In genomic region chr10:33807527-33808377, GRCh38 we compare ENCODE assay signal across 17 cellular contexts.
A peak's percentile ranks its signal among the peaks of the same experiment; 100 is the strongest.
DNase-seq lines count a peak whose midpoint lies in the region; ATAC-seq and TF ChIP-seq lines count a peak whose summit lies in the region.
"Had no signal": no experiment of that assay in that cellular context is flagged by ENCODE, and none has a peak within 500 bp of the region (broad histone marks: within the 10 kb centered on the region; RNA-seq: fewer than 3 reads in every experiment).

No MANE protein-coding gene starts in this region.

- H2AFZ ChIP-seq in mesenchymal stem cell (ENCODE audit: low read depth, low read length) = no peak overlapping the region

- no peak overlapping the region for H3K18ac ChIP-seq in mesenchymal stem cell (ENCODE audit: low read depth in 1 of 2, low read length in 2 of 2)

- peaks cover 1% of the 10 kb centered on the region for H3K9me3 Mint-ChIP-seq in WTC11
- no peaks in the 10 kb centered on the region for H3K9me3 Mint-ChIP-seq in effector memory CD8-positive, alpha-beta T cell
- H3K9me3 Mint-ChIP-seq: CD8-positive, alpha-beta memory T cell had no signal

- H4K8ac ChIP-seq in mesenchymal stem cell (ENCODE audit: low read length) = no peak overlapping the region

- no peak overlapping the region for H3K9ac ChIP-seq in mesenchymal stem cell (ENCODE audit: low read length)
- H3K9ac ChIP-seq: KMS-11 had no signal

- H4K91ac ChIP-seq in mesenchymal stem cell (ENCODE audit: low read length) = no peak overlapping the region

- H3K9me3 ChIP-seq in mesenchymal stem cell (ENCODE audit: control insufficient read depth, low read length) = no peaks in the 10 kb centered on the region
- H3K9me3 ChIP-seq: MG63 had no signal

- no peaks in the 10 kb centered on the region for H3K79me1 ChIP-seq in mesenchymal stem cell (replicated peaks; ENCODE audit: low read length, poor library complexity, severe bottlenecking)

- no peak overlapping the region for H2BK5ac ChIP-seq in mesenchymal stem cell (ENCODE audit: low read depth, low read length, poor library complexity, severe bottlenecking)

- 91% methylated on average over 11 of the region's 11 CpGs for WGBS in mesenchymal stem cell

- no peaks in the 10 kb centered on the region for H3K36me3 ChIP-seq in mesenchymal stem cell (ENCODE audit: control insufficient read depth in 1 of 2, insufficient read depth in 2 of 2, low read depth in 1 of 2, low read length in 2 of 2)
- H3K36me3 ChIP-seq: MG63 had no signal

- H3K27me3 ChIP-seq in mesenchymal stem cell (ENCODE audit: control insufficient read depth in 1 of 2, insufficient read depth in 1 of 2, low read length in 2 of 2) = no peaks in the 10 kb centered on the region
- H3K27me3 ChIP-seq: MG63 had no signal

- POLR2A ChIA-PET in WTC11 (lab: Charles Lee) = interaction anchor here (0.5 kb wide), 1 partner anchor 106 kb away, joined by 5 read pairs; no protein-coding TSS in a partner anchor

- no peak overlapping the region for H3K4ac ChIP-seq in mesenchymal stem cell (ENCODE audit: low read depth in 1 of 2, low read length in 2 of 2)

- H3K4me3 ChIP-seq in mesenchymal stem cell (ENCODE audit: insufficient read depth in 1 of 2, low read depth in 1 of 2, low read length in 2 of 2) (no peak overlapping the region), retinal pigment epithelial cell (ENCODE audit: low read length) (no peak overlapping the region)
- H3K4me3 ChIP-seq: MG63 had no signal

- H2BK12ac ChIP-seq in mesenchymal stem cell (ENCODE audit: low read length in 2 of 2) = no peak overlapping the region

- CTCF ChIA-PET in WTC11 (lab: Charles Lee) = interaction anchor here (0.6 kb wide), 1 partner anchor 1433 kb away, joined by 4 read pairs; no protein-coding TSS in a partner anchor

- H3K27ac ChIP-seq in mesenchymal stem cell (ENCODE audit: low read length, poor library complexity, severe bottlenecking) = no peak overlapping the region
- H3K27ac ChIP-seq: KMS-11 had no signal

- H2AK5ac ChIP-seq in mesenchymal stem cell (ENCODE audit: low read length, severe bottlenecking) = peak overlapping the region; percentile 35

- peak; percentile 34; the same call in 1 of the 2 replicates for ATAC-seq in WTC11
- ATAC-seq in effector memory CD8-positive, alpha-beta T cell (replicated peaks) = no peak
- ATAC-seq: HepG2 had no signal

- H2BK15ac ChIP-seq in mesenchymal stem cell (ENCODE audit: low read depth, poor library complexity, severe bottlenecking) = no peak overlapping the region

- no peak overlapping the region for H2BK120ac ChIP-seq in mesenchymal stem cell (ENCODE audit: low read depth, low read length)

- no peak overlapping the region for H3K27ac Mint-ChIP-seq in WTC11
- no peak overlapping the region for H3K27ac Mint-ChIP-seq in effector memory CD8-positive, alpha-beta T cell
- H3K27ac Mint-ChIP-seq: CD8-positive, alpha-beta memory T cell had no signal

- no peak overlapping the region for H3K4me2 ChIP-seq in mesenchymal stem cell (ENCODE audit: low read length, poor library complexity, severe bottlenecking)
- H3K4me2 ChIP-seq: KMS-11 had no signal

- 0 out of 2 replicates have a peak, but pooled peaks cover 3% of the 10 kb centered on the region for H3K27me3 Mint-ChIP-seq in WTC11 (ENCODE audit: low read depth)
- H3K27me3 Mint-ChIP-seq in effector memory CD8-positive, alpha-beta T cell = peaks cover 0 to 13% of the 10 kb centered on the region in 2 donors

- DNase-seq in NCI-H146 (lab: John Stamatoyannopoulos, UW) (peak; percentile 83), WTC11 (ENCODE audit: low spot score) (no peak), mesenchymal stem cell (no peak), retinal pigment epithelial cell (ENCODE audit: low read depth) (no peak)
- no peak for DNase-seq in effector memory CD8-positive, alpha-beta T cell
- no peak for DNase-seq in activated CD4-positive, alpha-beta T cell treated with anti-CD3 and anti-CD28 coated beads for 4 hours
- no peak for DNase-seq in stimulated activated CD4-positive, alpha-beta T cell treated with anti-CD3 and anti-CD28 coated beads, Interleukin-4, amount 100 ng/mL, for 4 hours
- DNase-seq: CD8-positive, alpha-beta memory T cell; DMS153; H7; MG63; NCI-H2081 treated with DMSO at 0.1 percent for 48 hours; NCI-H345; NCI-H526 treated with DMSO at 0.1 percent for 48 hours; SIG-M5 had no signal

- H3K4me3 Mint-ChIP-seq in WTC11 = no peak overlapping the region
- H3K4me3 Mint-ChIP-seq in effector memory CD8-positive, alpha-beta T cell = no peak overlapping the region
- H3K4me3 Mint-ChIP-seq: CD8-positive, alpha-beta memory T cell had no signal

- no peaks in the 10 kb centered on the region; the same call in 1 of the 2 replicates for H3K36me3 Mint-ChIP-seq in WTC11
- H3K36me3 Mint-ChIP-seq in effector memory CD8-positive, alpha-beta T cell (ENCODE audit: insufficient read depth) = peaks cover 2% of the 10 kb centered on the region
- H3K36me3 Mint-ChIP-seq: CD8-positive, alpha-beta memory T cell had no signal

- H3K14ac ChIP-seq in mesenchymal stem cell (ENCODE audit: low read length in 2 of 2) = no peak overlapping the region

- no peaks in the 10 kb centered on the region for H3K4me1 ChIP-seq in mesenchymal stem cell (ENCODE audit: control insufficient read depth, insufficient read depth, low read depth, low read length)

- TF ChIP-seq CTCF in WTC11 (IDR thresholded peaks at IDR 0.05) = no peak
- peak; percentile 1 for TF ChIP-seq CTCF in retinal pigment epithelial cell (conservative IDR thresholded peaks at IDR 0.05; ENCODE audit: low read depth, low read length)

- H3K23ac ChIP-seq in mesenchymal stem cell (ENCODE audit: low read length in 2 of 2) = no peak overlapping the region

- peaks cover 23% of the 10 kb centered on the region for H3K4me1 Mint-ChIP-seq in WTC11
- H3K4me1 Mint-ChIP-seq in effector memory CD8-positive, alpha-beta T cell (ENCODE audit: low read depth in 2 of 2) = no peaks in the 10 kb centered on the region
- H3K4me1 Mint-ChIP-seq: CD8-positive, alpha-beta memory T cell had no signal

TF ChIP-seq in WTC11, 78 proteins besides CTCF, POLR2A, EP300 and RAD21 (continues in another document):
- TF ChIP-seq OVOL2 (CRISPR knock-in tag; IDR thresholded peaks at IDR 0.05; ENCODE audit: borderline replicate concordance) = no peak
- no peak for TF ChIP-seq ZNF232 (CRISPR knock-in tag; IDR thresholded peaks at IDR 0.05)
- no peak for TF ChIP-seq ATF2 (CRISPR knock-in tag; IDR thresholded peaks at IDR 0.05; ENCODE audit: borderline replicate concordance, low read depth)
- no peak for TF ChIP-seq ZNF425 (CRISPR knock-in tag; conservative IDR thresholded peaks at IDR 0.05)
- peak; percentile 46; the same call in 1 of the 2 replicates for TF ChIP-seq ZNF423 (CRISPR knock-in tag; IDR thresholded peaks at IDR 0.05)
- TF ChIP-seq GRHL2 (CRISPR knock-in tag; IDR thresholded peaks at IDR 0.05; ENCODE audit: insufficient replicate concordance, severe bottlenecking) = no peak
- TF ChIP-seq TEAD1 (CRISPR knock-in tag; IDR thresholded peaks at IDR 0.05) = no peak
- no peak for TF ChIP-seq JAZF1 (CRISPR knock-in tag; IDR thresholded peaks at IDR 0.05)
- TF ChIP-seq STAT6 (CRISPR knock-in tag; conservative IDR thresholded peaks at IDR 0.05; ENCODE audit: low read depth) = no peak
- no peak for TF ChIP-seq ZNF263 (CRISPR knock-in tag; IDR thresholded peaks at IDR 0.05; ENCODE audit: low read depth)
